In the genomic region with DNA sequence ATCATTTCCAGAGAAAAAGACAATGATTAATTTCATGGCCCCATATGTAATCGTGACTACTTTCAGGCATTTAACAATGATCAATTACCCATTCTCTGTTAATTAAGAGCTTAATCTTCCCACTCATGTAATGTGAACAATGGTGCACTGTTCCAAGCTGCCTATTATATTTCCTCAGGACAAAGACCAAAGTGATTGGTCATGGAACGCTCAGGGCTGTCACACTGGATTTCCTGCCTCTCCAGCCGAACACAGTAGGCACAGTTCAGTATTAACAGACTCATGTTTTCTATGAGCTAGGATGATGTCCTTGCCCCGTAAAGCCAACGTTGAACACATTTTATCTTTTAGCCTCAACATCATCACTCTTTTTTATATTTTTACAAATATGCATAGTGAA, we compare ENCODE assay signal across 15 cellular contexts.
DNase-seq lines count a peak whose midpoint lies in the region; ATAC-seq and TF ChIP-seq lines count a peak whose summit lies in the region.
"Had no signal": no experiment of that assay in that cellular context is flagged by ENCODE, and none has a peak within 500 bp of the region (broad histone marks: within the 10 kb centered on the region; RNA-seq: fewer than 3 reads in every experiment).

No MANE protein-coding gene starts in this region.

- H3K9me3 ChIP-seq in right lobe of liver = no peaks in the 10 kb centered on the region

- H3K4me3 ChIP-seq in right lobe of liver = no peak overlapping the region

- no peaks in the 10 kb centered on the region for H3K4me1 ChIP-seq in right lobe of liver

- H3K36me3 Mint-ChIP-seq in activated T-helper 1 cell treated with anti-CD3 and anti-CD28 coated beads, Interleukin-12 subunit alpha, Interleukin-12 subunit beta, Interleukin-2, Interleukin-4 antibody, amounts not matched to agents 30 ng/mL and 10 ng/mL and 1 ng/mL, durations not matched to agents 14 hours and 24 hours and 36 hours (ENCODE audit: low read depth) = no peaks in the 10 kb centered on the region

- 53% methylated on average over 5 of the region's 5 CpGs for WGBS in right lobe of liver (ENCODE audit: insufficient coverage, low coverage, low lambda C conversion rate, missing lambda C conversion rate)

- DNase-seq in HT1080 (ENCODE audit: low read depth) (peak; percentile 6), SK-MEL-5 (ENCODE audit: low read depth, low spot score) (peak; percentile 49), foreskin melanocyte (peak; percentile 91), pons (ENCODE audit: low spot score) (peak; percentile 40), right lobe of liver (no peak)
- DNase-seq in activated T-helper 1 cell treated with anti-CD3 and anti-CD28 coated beads, Interleukin-12 subunit alpha, Interleukin-12 subunit beta, Interleukin-2, Interleukin-4 antibody, amounts not matched to agents 30 ng/mL and 10 ng/mL and 1 ng/mL, durations not matched to agents 14 hours and 24 hours and 36 hours (ENCODE audit: low spot score) = no peak
- DNase-seq: C1 segment of cervical spinal cord, DMS79 treated with DMSO at 0.1 percent for 48 hours, H7, HFFc6, Kasumi-1, NCI-H1105, SW 1271 had no signal

- intact Hi-C loops in activated T-helper 1 cell treated with anti-CD3 and anti-CD28 coated beads, Interleukin-12 subunit alpha, Interleukin-12 subunit beta, Interleukin-2, Interleukin-4 antibody, amounts not matched to agents 30 ng/mL and 10 ng/mL and 1 ng/mL, durations not matched to agents 14 hours and 24 hours and 36 hours (cut with micrococcal nuclease) = loop anchor here (5.0 kb wide), 1 partner anchor 147 kb away; no protein-coding TSS in a partner anchor
- intact Hi-C loops in right lobe of liver (cut with DNase I) = no loop called here

- no peak overlapping the region for H3K4me3 Mint-ChIP-seq in activated T-helper 1 cell treated with anti-CD3 and anti-CD28 coated beads, Interleukin-12 subunit alpha, Interleukin-12 subunit beta, Interleukin-2, Interleukin-4 antibody, amounts not matched to agents 30 ng/mL and 10 ng/mL and 1 ng/mL, durations not matched to agents 14 hours and 24 hours and 36 hours
- H3K4me3 Mint-ChIP-seq: HFFc6 had no signal

- H3K9me3 Mint-ChIP-seq in activated T-helper 1 cell treated with anti-CD3 and anti-CD28 coated beads, Interleukin-12 subunit alpha, Interleukin-12 subunit beta, Interleukin-2, Interleukin-4 antibody, amounts not matched to agents 30 ng/mL and 10 ng/mL and 1 ng/mL, durations not matched to agents 14 hours and 24 hours and 36 hours = peaks cover 10% of the 10 kb centered on the region

- in situ Hi-C loops in SK-MEL-5 (cut with HindIII; ENCODE audit: low pct_unique_long_range_greater_than_20kb, low sequenced_read_pairs) = no loop called here

- no peaks in the 10 kb centered on the region for H3K27me3 Mint-ChIP-seq in activated T-helper 1 cell treated with anti-CD3 and anti-CD28 coated beads, Interleukin-12 subunit alpha, Interleukin-12 subunit beta, Interleukin-2, Interleukin-4 antibody, amounts not matched to agents 30 ng/mL and 10 ng/mL and 1 ng/mL, durations not matched to agents 14 hours and 24 hours and 36 hours (ENCODE audit: insufficient read depth)

- ATAC-seq in GM19023 (IDR thresholded peaks at IDR 0.05; ENCODE audit: unreplicated experiment) (no peak), right lobe of liver (no peak), HG03097 (IDR thresholded peaks at IDR 0.05; ENCODE audit: low FRiP score, unreplicated experiment) (no peak)

- no peak overlapping the region for H3K27ac ChIP-seq in right lobe of liver

- no peak for TF ChIP-seq POLR2A in right lobe of liver (IDR thresholded peaks at IDR 0.05)

- no peak overlapping the region for H3K27ac Mint-ChIP-seq in activated T-helper 1 cell treated with anti-CD3 and anti-CD28 coated beads, Interleukin-12 subunit alpha, Interleukin-12 subunit beta, Interleukin-2, Interleukin-4 antibody, amounts not matched to agents 30 ng/mL and 10 ng/mL and 1 ng/mL, durations not matched to agents 14 hours and 24 hours and 36 hours
- H3K27ac Mint-ChIP-seq: HFFc6 had no signal

- no peaks in the 10 kb centered on the region for H3K4me1 Mint-ChIP-seq in activated T-helper 1 cell treated with anti-CD3 and anti-CD28 coated beads, Interleukin-12 subunit alpha, Interleukin-12 subunit beta, Interleukin-2, Interleukin-4 antibody, amounts not matched to agents 30 ng/mL and 10 ng/mL and 1 ng/mL, durations not matched to agents 14 hours and 24 hours and 36 hours (ENCODE audit: low read depth)

- no peaks in the 10 kb centered on the region for H3K27me3 ChIP-seq in right lobe of liver

- H3K36me3 ChIP-seq in right lobe of liver = no peaks in the 10 kb centered on the region

- TF ChIP-seq CTCF in right lobe of liver (IDR thresholded peaks at IDR 0.05) = no peak

Comparison
In these comparisons a context has a peak if more than half of its experiments do, and no peak if none do; other contexts are left out.
1. DNase-seq: peak in HT1080 (single experiment), SK-MEL-5 (single experiment), foreskin melanocyte (single experiment) and pons (single experiment); none in activated T-helper 1 cell treated with anti-CD3 and anti-CD28 coated beads, Interleukin-12 subunit alpha, Interleukin-12 subunit beta, Interleukin-2, Interleukin-4 antibody, amounts not matched to agents 30 ng/mL and 10 ng/mL and 1 ng/mL, durations not matched to agents 14 hours and 24 hours and 36 hours (single experiment) and right lobe of liver (0 of 3).